ENCODE assay signal across 8 cellular contexts in the genomic region with DNA sequence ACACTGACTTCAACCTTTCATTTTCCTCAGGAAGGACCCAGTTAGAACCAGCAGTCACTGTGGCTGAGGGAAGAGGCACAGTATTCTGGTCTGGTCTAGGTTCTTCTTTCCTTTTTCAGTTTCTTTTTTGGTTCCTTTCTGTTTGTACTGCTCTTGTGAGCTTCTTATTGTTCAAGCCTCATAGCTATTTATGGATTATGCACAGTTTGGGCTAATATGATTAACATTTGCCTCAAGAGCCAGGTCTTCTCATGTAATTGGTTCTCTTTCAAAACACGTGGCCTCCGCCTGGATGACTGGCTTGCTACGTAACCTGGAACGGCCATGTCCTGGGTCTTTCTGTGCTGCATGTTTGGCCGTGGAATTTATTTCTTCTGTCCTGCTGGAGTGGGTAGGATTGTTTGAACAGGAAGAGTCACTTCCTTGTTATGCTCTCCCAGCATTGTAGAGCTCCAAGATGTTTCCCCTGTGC. TPM values are rescaled to one million over a fixed set of nuclear protein-coding genes. Genes with fewer than 3 reads are reported as not detected.
A peak's percentile ranks its signal among the peaks of the same experiment; 100 is the strongest.
DNase-seq lines count a peak whose midpoint lies in the region; ATAC-seq, FAIRE-seq and TF ChIP-seq lines count a peak whose summit lies in the region.

No MANE protein-coding gene starts in this region.

- no peaks in the 10 kb centered on the region for H3K36me3 ChIP-seq in mesenchymal stem cell (ENCODE audit: control insufficient read depth in 1 of 2, insufficient read depth in 2 of 2, low read depth in 1 of 2, low read length in 2 of 2)

- DNase-seq in AG08396 (ENCODE audit: low spot score) (peak; percentile 51), GM19239 (ENCODE audit: insufficient read length, low spot score) (peak; percentile 14), astrocyte of the spinal cord (ENCODE audit: low read depth, low spot score) (peak; percentile 78), mesenchymal stem cell (peak; percentile 85), SKM-1 treated with dmso at 0.1 percent for 144 hours (lab: John Stamatoyannopoulos, UW; ENCODE audit: unreplicated experiment) (no peak), HuH-7 (ENCODE audit: low spot score) (no peak), D721Med (ENCODE audit: insufficient read length, low spot score) (no peak)

- H3K79me1 ChIP-seq in mesenchymal stem cell (replicated peaks; ENCODE audit: low read length, poor library complexity, severe bottlenecking): peaks cover 2% of the 10 kb centered on the region

- H3K4me3 ChIP-seq in astrocyte of the spinal cord (ENCODE audit: low read depth, low read length) (no peak overlapping the region), mesenchymal stem cell (ENCODE audit: insufficient read depth in 1 of 2, low read depth in 1 of 2, low read length in 2 of 2) (peak overlapping the region in 1 of 2 experiments; percentile 67)

- no peak overlapping the region for H2AFZ ChIP-seq in mesenchymal stem cell (ENCODE audit: low read depth, low read length)

- peak; percentile 94 for ATAC-seq in HG03175 (IDR thresholded peaks at IDR 0.05; ENCODE audit: unreplicated experiment)

- peak overlapping the region; percentile 24 for H2BK5ac ChIP-seq in mesenchymal stem cell (ENCODE audit: low read depth, low read length, poor library complexity, severe bottlenecking)

- whole genome bisulfite sequencing in mesenchymal stem cell: 22% methylated on average over 5 of the region's 5 CpGs

- peak overlapping the region in 1 of 2 experiments; percentile 11 for H3K4ac ChIP-seq in mesenchymal stem cell (ENCODE audit: low read depth in 1 of 2, low read length in 2 of 2)

- no peak overlapping the region for H2BK15ac ChIP-seq in mesenchymal stem cell (ENCODE audit: low read depth, poor library complexity, severe bottlenecking)

- peak overlapping the region; percentile 85 for H3K27ac ChIP-seq in mesenchymal stem cell (ENCODE audit: low read length, poor library complexity, severe bottlenecking)

- H3K9me3 ChIP-seq in mesenchymal stem cell (ENCODE audit: control insufficient read depth, low read length): no peaks in the 10 kb centered on the region

- TF ChIP-seq CTCF in astrocyte of the spinal cord (IDR thresholded peaks at IDR 0.05; ENCODE audit: low read depth, low read length) (no peak), D721Med (IDR thresholded peaks at IDR 0.05; ENCODE audit: insufficient read depth, missing control alignments) (no peak)

- H3K23ac ChIP-seq in mesenchymal stem cell (ENCODE audit: low read length in 2 of 2): no peak overlapping the region

- H2BK12ac ChIP-seq in mesenchymal stem cell (ENCODE audit: low read length in 2 of 2): no peak overlapping the region

- FAIRE-seq in GM19239 (lab: Jason Lieb, UNC) (peak; percentile 95), D721Med (lab: Jason Lieb, UNC) (no peak)

- H4K8ac ChIP-seq in mesenchymal stem cell (ENCODE audit: low read length): peak overlapping the region; percentile 77

- in situ Hi-C loops in astrocyte of the spinal cord (cut with HindIII; ENCODE audit: low sequenced_read_pairs): no loop called here

- peaks cover 1% of the 10 kb centered on the region for H3K4me1 ChIP-seq in mesenchymal stem cell (ENCODE audit: control insufficient read depth, insufficient read depth, low read depth, low read length)

- H2BK120ac ChIP-seq in mesenchymal stem cell (ENCODE audit: low read depth, low read length): no peak overlapping the region

- no peaks in the 10 kb centered on the region for H3K27me3 ChIP-seq in mesenchymal stem cell (ENCODE audit: control insufficient read depth in 1 of 2, insufficient read depth in 1 of 2, low read length in 2 of 2)

- peak overlapping the region; percentile 33 for H3K4me2 ChIP-seq in mesenchymal stem cell (ENCODE audit: low read length, poor library complexity, severe bottlenecking)

- peak overlapping the region; percentile 92 for H3K9ac ChIP-seq in mesenchymal stem cell (ENCODE audit: low read length)

- peak overlapping the region in 1 of 2 experiments; percentile 37 for H3K18ac ChIP-seq in mesenchymal stem cell (ENCODE audit: low read depth in 1 of 2, low read length in 2 of 2)

- no peak overlapping the region for H4K91ac ChIP-seq in mesenchymal stem cell (ENCODE audit: low read length)

- H2AK5ac ChIP-seq in mesenchymal stem cell (ENCODE audit: low read length, severe bottlenecking): no peak overlapping the region

- H3K14ac ChIP-seq in mesenchymal stem cell (ENCODE audit: low read length in 2 of 2): no peak overlapping the region

RNA-seq across cellular contexts. Expression of a gene that starts 43.3 kb away (rescaled TPM):
- polyA plus RNA-seq in mesenchymal stem cell (2013, experiment 1 of 2): 23.4 TPM
- polyA plus RNA-seq in mesenchymal stem cell (2013, experiment 2 of 2): 22.6 TPM

Comparison
In these comparisons a context has a peak if more than half of its experiments do, and no peak if none do; other contexts are left out.
1. DNase-seq: peak in AG08396 (single experiment), GM19239 (single experiment), astrocyte of the spinal cord (single experiment) and mesenchymal stem cell (single experiment); none in SKM-1 treated with dmso at 0.1 percent for 144 hours (single experiment), HuH-7 (single experiment) and D721Med (single experiment).